In the genomic region with DNA sequence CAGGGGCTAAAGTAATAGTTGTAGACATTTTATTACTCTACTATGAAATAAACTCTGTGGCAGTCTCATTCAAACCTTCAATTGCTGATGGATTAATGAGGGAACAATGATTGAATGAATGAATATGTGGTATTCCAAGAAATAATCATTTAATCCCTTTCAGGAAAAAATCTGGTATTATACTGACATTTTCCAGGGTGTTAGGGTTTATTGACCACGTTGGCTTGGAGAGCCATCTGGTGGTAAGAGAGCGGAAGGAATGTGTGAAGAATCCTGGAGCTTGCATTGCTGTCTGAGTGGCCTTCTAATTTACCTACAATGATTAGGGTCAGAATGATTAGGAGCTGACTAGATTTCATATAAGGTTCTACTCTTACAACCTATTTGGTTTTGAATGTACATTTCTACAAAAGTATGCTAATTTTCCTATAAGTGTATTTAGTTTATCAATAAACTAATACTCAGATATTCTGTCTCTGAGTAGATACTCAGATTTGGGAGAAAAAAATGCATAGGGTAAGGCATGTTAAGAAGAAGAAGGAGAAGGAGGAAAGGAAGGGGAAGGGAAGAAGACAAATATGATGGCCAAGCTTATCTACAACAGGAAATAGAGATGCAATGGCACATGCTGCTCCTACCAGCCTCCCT, we compare ENCODE assay signal across 9 cellular contexts.
DNase-seq lines count a peak whose midpoint lies in the region; ATAC-seq and TF ChIP-seq lines count a peak whose summit lies in the region.
"Had no signal": no experiment of that assay in that cellular context is flagged by ENCODE, and none has a peak within 500 bp of the region (broad histone marks: within the 10 kb centered on the region; RNA-seq: fewer than 3 reads in every experiment).

No MANE protein-coding gene starts in this region.

- H3K4me3 ChIP-seq in heart right ventricle = no peak overlapping the region
- no peak overlapping the region for H3K4me3 ChIP-seq in PC-9
- no peak overlapping the region for H3K4me3 ChIP-seq in foreskin fibroblast (ENCODE audit: low read depth in 1 of 2, low read length in 2 of 2)

- CTCF ChIA-PET in PC-9 (lab: Charles Lee) = no interaction called here
- CTCF ChIA-PET in activated CD8-positive, alpha-beta T cell treated with anti-CD3 and anti-CD28 coated beads for 36 hours (lab: Charles Lee) = interaction anchor here (0.6 to 0.7 kb wide), 2 partner anchors 57 to 872 kb away, joined by 3 to 4 read pairs; no protein-coding TSS in a partner anchor

- TF ChIP-seq CTCF in heart right ventricle (IDR thresholded peaks at IDR 0.05) (peak in 7 of 9 donors; percentile 19 to 43 (median 29)), PC-9 (conservative IDR thresholded peaks at IDR 0.05) (peak; percentile 61), foreskin fibroblast (IDR thresholded peaks at IDR 0.05; ENCODE audit: low read depth, low read length) (peak; percentile 77)
- TF ChIP-seq CTCF in activated CD8-positive, alpha-beta T cell treated with anti-CD3 and anti-CD28 coated beads for 36 hours (IDR thresholded peaks at IDR 0.05) = no peak

- H3K4me3 Mint-ChIP-seq in stimulated activated naive B cell treated with anti-CD40 and anti-IgM and Interleukin-4, amounts not matched to agents 10 μg/mL and 1 μg/mL and 100 μg/mL, for 72 hours = no peak overlapping the region
- H3K4me3 Mint-ChIP-seq in activated CD8-positive, alpha-beta T cell treated with anti-CD3 and anti-CD28 coated beads for 36 hours = no peak overlapping the region
- H3K4me3 Mint-ChIP-seq: memory B cell had no signal

- DNase-seq in heart right ventricle = no peak
- no peak for DNase-seq in Right ventricle myocardium superior
- DNase-seq in PC-9 = peak; percentile 18 to 40
- DNase-seq in foreskin fibroblast = peak; percentile 7 to 64
- no peak for DNase-seq in stimulated activated naive B cell treated with anti-CD40 and anti-IgM and Interleukin-4, amounts not matched to agents 10 μg/mL and 1 μg/mL and 100 μg/mL, for 72 hours
- DNase-seq in ecto neural progenitor cell (ENCODE audit: low spot score) = no peak
- no peak for DNase-seq in activated CD8-positive, alpha-beta T cell treated with anti-CD3 and anti-CD28 coated beads for 36 hours

- POLR2A ChIA-PET in PC-9 (lab: Charles Lee; ENCODE audit: unreplicated experiment) = no interaction called here
- POLR2A ChIA-PET in activated CD8-positive, alpha-beta T cell treated with anti-CD3 and anti-CD28 coated beads for 36 hours (lab: Charles Lee) = no interaction called here

- H4K20me1 ChIP-seq in PC-9 (ENCODE audit: insufficient read depth) = no peaks in the 10 kb centered on the region

- intact Hi-C loops in heart right ventricle (cut with DNase I) = loop anchor here in 2 of 10 donors (1.0 to 10.0 kb wide), 2 partner anchors 11 to 1177 kb away; no protein-coding TSS in a partner anchor
- intact Hi-C loops in Right ventricle myocardium superior (cut with DNase I) = no loop called here
- intact Hi-C loops in PC-9 (cut with micrococcal nuclease; ENCODE audit: unreplicated experiment) = loop anchor here (1.0 kb wide), 1 partner anchor 859 kb away; no protein-coding TSS in a partner anchor
- intact Hi-C loops in activated CD8-positive, alpha-beta T cell treated with anti-CD3 and anti-CD28 coated beads for 36 hours (cut with micrococcal nuclease) = no loop called here

- BruUV-seq in PC-9 (replicated peaks; lab: Mats Ljungman, UMichigan) = no TSS peak

- H2AFZ ChIP-seq in PC-9 = no peak overlapping the region

- 32 to 34% methylated on average over 2 of the region's 2 CpGs for WGBS in heart right ventricle, 2 donors

- H3K9me3 Mint-ChIP-seq in stimulated activated naive B cell treated with anti-CD40 and anti-IgM and Interleukin-4, amounts not matched to agents 10 μg/mL and 1 μg/mL and 100 μg/mL, for 72 hours = no peaks in the 10 kb centered on the region
- peaks cover 3% of the 10 kb centered on the region for H3K9me3 Mint-ChIP-seq in activated CD8-positive, alpha-beta T cell treated with anti-CD3 and anti-CD28 coated beads for 36 hours

- H3K9me3 ChIP-seq in heart right ventricle (no peaks in the 10 kb centered on the region), PC-9 (ENCODE audit: insufficient read depth, low read depth) (no peaks in the 10 kb centered on the region)

- H3K27ac ChIP-seq in heart right ventricle = no peak overlapping the region
- H3K27ac ChIP-seq in PC-9 = no peak overlapping the region

- ATAC-seq in heart right ventricle (no peak), Right ventricle myocardium superior (ENCODE audit: poor library complexity) (no peak), GM19397 (IDR thresholded peaks at IDR 0.05; ENCODE audit: unreplicated experiment) (no peak)
- ATAC-seq in stimulated activated naive B cell treated with anti-CD40 and anti-IgM and Interleukin-4, amounts not matched to agents 10 μg/mL and 1 μg/mL and 100 μg/mL, for 72 hours (replicated peaks) = no peak
- no peak for ATAC-seq in activated CD8-positive, alpha-beta T cell treated with anti-CD3 and anti-CD28 coated beads for 36 hours

- H3K4me1 ChIP-seq in heart right ventricle (peaks cover 0 to 6% (median 0%) of the 10 kb centered on the region in 9 donors), PC-9 (replicated peaks; ENCODE audit: insufficient read depth) (no peaks in the 10 kb centered on the region)

- no peak overlapping the region for H3K27ac Mint-ChIP-seq in stimulated activated naive B cell treated with anti-CD40 and anti-IgM and Interleukin-4, amounts not matched to agents 10 μg/mL and 1 μg/mL and 100 μg/mL, for 72 hours
- no peak overlapping the region for H3K27ac Mint-ChIP-seq in activated CD8-positive, alpha-beta T cell treated with anti-CD3 and anti-CD28 coated beads for 36 hours
- H3K27ac Mint-ChIP-seq: memory B cell had no signal

- H3K36me3 Mint-ChIP-seq in stimulated activated naive B cell treated with anti-CD40 and anti-IgM and Interleukin-4, amounts not matched to agents 10 μg/mL and 1 μg/mL and 100 μg/mL, for 72 hours = no peaks in the 10 kb centered on the region
- H3K36me3 Mint-ChIP-seq in activated CD8-positive, alpha-beta T cell treated with anti-CD3 and anti-CD28 coated beads for 36 hours (ENCODE audit: low read depth) = no peaks in the 10 kb centered on the region
- H3K36me3 Mint-ChIP-seq: memory B cell had no signal

- no peaks in the 10 kb centered on the region for H3K36me3 ChIP-seq in heart right ventricle
- no peaks in the 10 kb centered on the region for H3K36me3 ChIP-seq in PC-9 (ENCODE audit: low read depth)

- no peak overlapping the region for H3K4me2 ChIP-seq in PC-9

- H3F3A ChIP-seq in PC-9 (ENCODE audit: insufficient read depth, low read depth) = no peaks in the 10 kb centered on the region

- H3K4me1 Mint-ChIP-seq in stimulated activated naive B cell treated with anti-CD40 and anti-IgM and Interleukin-4, amounts not matched to agents 10 μg/mL and 1 μg/mL and 100 μg/mL, for 72 hours = no peaks in the 10 kb centered on the region
- H3K4me1 Mint-ChIP-seq in activated CD8-positive, alpha-beta T cell treated with anti-CD3 and anti-CD28 coated beads for 36 hours (ENCODE audit: low read depth) = no peaks in the 10 kb centered on the region
- H3K4me1 Mint-ChIP-seq: memory B cell had no signal

- H3K9me2 ChIP-seq in PC-9 (ENCODE audit: insufficient read depth) = no peaks in the 10 kb centered on the region

- no peaks in the 10 kb centered on the region for H3K27me3 Mint-ChIP-seq in stimulated activated naive B cell treated with anti-CD40 and anti-IgM and Interleukin-4, amounts not matched to agents 10 μg/mL and 1 μg/mL and 100 μg/mL, for 72 hours
- no peaks in the 10 kb centered on the region for H3K27me3 Mint-ChIP-seq in activated CD8-positive, alpha-beta T cell treated with anti-CD3 and anti-CD28 coated beads for 36 hours
- H3K27me3 Mint-ChIP-seq: memory B cell had no signal

- peaks cover 0 to 10% (median 0%) of the 10 kb centered on the region in 7 donors for H3K27me3 ChIP-seq in heart right ventricle
- H3K27me3 ChIP-seq in PC-9 (ENCODE audit: insufficient read depth, low read depth) = no peaks in the 10 kb centered on the region

- no peaks in the 10 kb centered on the region for H3K79me2 ChIP-seq in PC-9 (ENCODE audit: low read depth)

Comparison
In these comparisons a context has a peak if more than half of its experiments do, and no peak if none do; other contexts are left out.
1. DNase-seq: peak in PC-9 (2 of 2) and foreskin fibroblast (2 of 2); none in heart right ventricle (0 of 2), Right ventricle myocardium superior (single experiment), stimulated activated naive B cell treated with anti-CD40 and anti-IgM and Interleukin-4, amounts not matched to agents 10 μg/mL and 1 μg/mL and 100 μg/mL, for 72 hours (single experiment), ecto neural progenitor cell (single experiment) and activated CD8-positive, alpha-beta T cell treated with anti-CD3 and anti-CD28 coated beads for 36 hours (single experiment).